Comparison of ENCODE assay signal across 1 cellular context in the genomic region with DNA sequence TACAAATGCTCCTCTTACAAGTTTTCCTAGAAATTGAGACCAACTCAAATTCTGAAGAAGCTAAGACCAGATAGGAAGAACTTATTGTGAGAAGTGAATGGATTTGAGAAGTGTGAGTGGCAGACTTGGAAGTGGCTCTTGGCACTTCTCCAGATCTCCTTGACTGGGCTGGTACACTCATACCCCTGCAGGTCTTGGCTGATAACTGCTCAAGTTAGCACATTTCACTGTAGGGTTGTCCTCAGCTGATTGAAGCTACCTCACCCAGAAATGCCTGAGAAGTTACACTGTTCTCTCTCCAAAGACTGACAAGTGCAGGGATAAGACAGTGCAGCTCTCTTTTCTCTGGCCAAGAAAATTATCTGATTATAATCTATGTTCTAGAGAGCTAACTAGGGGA.
TF ChIP-seq lines count a peak whose summit lies in the region.

No MANE protein-coding gene starts in this region.

TF ChIP-seq in GM12878, 131 proteins besides CTCF, POLR2A, EP300 and RAD21:
- TF ChIP-seq IKZF2 (IDR thresholded peaks at IDR 0.05) (no peak), BACH1 (IDR thresholded peaks at IDR 0.05; ENCODE audit: borderline replicate concordance) (no peak), HDGF (IDR thresholded peaks at IDR 0.05) (no peak), RUNX3 (IDR thresholded peaks at IDR 0.05; ENCODE audit: low read length) (no peak), NBN (IDR thresholded peaks at IDR 0.05) (no peak), SMARCA5 (IDR thresholded peaks at IDR 0.05) (no peak), JUNB (IDR thresholded peaks at IDR 0.05) (no peak), NFYA (IDR thresholded peaks at IDR 0.05; ENCODE audit: borderline replicate concordance, low read depth, low read length) (no peak), NFIC (IDR thresholded peaks at IDR 0.05; ENCODE audit: low read depth, low read length) (no peak), BCL11A (IDR thresholded peaks at IDR 0.05; ENCODE audit: low read depth, low read length) (no peak), MXI1 (IDR thresholded peaks at IDR 0.05; ENCODE audit: low read depth, low read length) (no peak), CREB1 (IDR thresholded peaks at IDR 0.05; ENCODE audit: low read depth) (no peak), ZSCAN29 (IDR thresholded peaks at IDR 0.05) (no peak), CHD4 (IDR thresholded peaks at IDR 0.05) (no peak), EZH2 (IDR thresholded peaks at IDR 0.05; ENCODE audit: borderline replicate concordance, control insufficient read depth, low read depth, low read length) (no peak)
- TF ChIP-seq, protein P1, sequence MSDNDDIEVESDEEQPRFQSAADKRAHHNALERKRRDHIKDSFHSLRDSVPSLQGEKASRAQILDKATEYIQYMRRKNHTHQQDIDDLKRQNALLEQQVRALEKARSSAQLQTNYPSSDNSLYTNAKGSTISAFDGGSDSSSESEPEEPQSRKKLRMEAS (IDR thresholded peaks at IDR 0.05; ENCODE audit: low read depth, low read length) = no peak
- TF ChIP-seq, protein P2, sequence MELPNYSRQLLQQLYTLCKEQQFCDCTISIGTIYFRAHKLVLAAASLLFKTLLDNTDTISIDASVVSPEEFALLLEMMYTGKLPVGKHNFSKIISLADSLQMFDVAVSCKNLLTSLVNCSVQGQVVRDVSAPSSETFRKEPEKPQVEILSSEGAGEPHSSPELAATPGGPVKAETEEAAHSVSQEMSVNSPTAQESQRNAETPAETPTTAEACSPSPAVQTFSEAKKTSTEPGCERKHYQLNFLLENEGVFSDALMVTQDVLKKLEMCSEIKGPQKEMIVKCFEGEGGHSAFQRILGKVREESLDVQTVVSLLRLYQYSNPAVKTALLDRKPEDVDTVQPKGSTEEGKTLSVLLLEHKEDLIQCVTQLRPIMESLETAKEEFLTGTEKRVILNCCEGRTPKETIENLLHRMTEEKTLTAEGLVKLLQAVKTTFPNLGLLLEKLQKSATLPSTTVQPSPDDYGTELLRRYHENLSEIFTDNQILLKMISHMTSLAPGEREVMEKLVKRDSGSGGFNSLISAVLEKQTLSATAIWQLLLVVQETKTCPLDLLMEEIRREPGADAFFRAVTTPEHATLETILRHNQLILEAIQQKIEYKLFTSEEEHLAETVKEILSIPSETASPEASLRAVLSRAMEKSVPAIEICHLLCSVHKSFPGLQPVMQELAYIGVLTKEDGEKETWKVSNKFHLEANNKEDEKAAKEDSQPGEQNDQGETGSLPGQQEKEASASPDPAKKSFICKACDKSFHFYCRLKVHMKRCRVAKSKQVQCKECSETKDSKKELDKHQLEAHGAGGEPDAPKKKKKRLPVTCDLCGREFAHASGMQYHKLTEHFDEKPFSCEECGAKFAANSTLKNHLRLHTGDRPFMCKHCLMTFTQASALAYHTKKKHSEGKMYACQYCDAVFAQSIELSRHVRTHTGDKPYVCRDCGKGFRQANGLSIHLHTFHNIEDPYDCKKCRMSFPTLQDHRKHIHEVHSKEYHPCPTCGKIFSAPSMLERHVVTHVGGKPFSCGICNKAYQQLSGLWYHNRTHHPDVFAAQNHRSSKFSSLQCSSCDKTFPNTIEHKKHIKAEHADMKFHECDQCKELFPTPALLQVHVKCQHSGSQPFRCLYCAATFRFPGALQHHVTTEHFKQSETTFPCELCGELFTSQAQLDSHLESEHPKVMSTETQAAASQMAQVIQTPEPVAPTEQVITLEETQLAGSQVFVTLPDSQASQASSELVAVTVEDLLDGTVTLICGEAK (IDR thresholded peaks at IDR 0.05; ENCODE audit: borderline replicate concordance) = no peak
- TF ChIP-seq, protein P3, sequence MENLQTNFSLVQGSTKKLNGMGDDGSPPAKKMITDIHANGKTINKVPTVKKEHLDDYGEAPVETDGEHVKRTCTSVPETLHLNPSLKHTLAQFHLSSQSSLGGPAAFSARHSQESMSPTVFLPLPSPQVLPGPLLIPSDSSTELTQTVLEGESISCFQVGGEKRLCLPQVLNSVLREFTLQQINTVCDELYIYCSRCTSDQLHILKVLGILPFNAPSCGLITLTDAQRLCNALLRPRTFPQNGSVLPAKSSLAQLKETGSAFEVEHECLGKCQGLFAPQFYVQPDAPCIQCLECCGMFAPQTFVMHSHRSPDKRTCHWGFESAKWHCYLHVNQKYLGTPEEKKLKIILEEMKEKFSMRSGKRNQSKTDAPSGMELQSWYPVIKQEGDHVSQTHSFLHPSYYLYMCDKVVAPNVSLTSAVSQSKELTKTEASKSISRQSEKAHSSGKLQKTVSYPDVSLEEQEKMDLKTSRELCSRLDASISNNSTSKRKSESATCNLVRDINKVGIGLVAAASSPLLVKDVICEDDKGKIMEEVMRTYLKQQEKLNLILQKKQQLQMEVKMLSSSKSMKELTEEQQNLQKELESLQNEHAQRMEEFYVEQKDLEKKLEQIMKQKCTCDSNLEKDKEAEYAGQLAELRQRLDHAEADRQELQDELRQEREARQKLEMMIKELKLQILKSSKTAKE (IDR thresholded peaks at IDR 0.05; ENCODE audit: low read depth, poor library complexity, severe bottlenecking) = no peak
